9 cellular contexts compared by ENCODE assay signal in genomic region chrX:39705299-39705698, GRCh38.
DNase-seq lines count a peak whose midpoint lies in the region; ATAC-seq and TF ChIP-seq lines count a peak whose summit lies in the region.
"Had no signal": no experiment of that assay in that cellular context is flagged by ENCODE, and none has a peak within 500 bp of the region (broad histone marks: within the 10 kb centered on the region; RNA-seq: fewer than 3 reads in every experiment).

No MANE protein-coding gene starts in this region.

- H3K4me3 ChIP-seq in gastroesophageal sphincter (no peak overlapping the region), gastrocnemius medialis (no peak overlapping the region)
- H3K4me3 ChIP-seq: skin epidermis had no signal

- H3K4me1 Mint-ChIP-seq in activated CD8-positive, alpha-beta T cell treated with anti-CD3 and anti-CD28 coated beads for 36 hours (ENCODE audit: low read depth) = no peaks in the 10 kb centered on the region
- no peaks in the 10 kb centered on the region for H3K4me1 Mint-ChIP-seq in activated CD8-positive, alpha-beta T cell treated with anti-CD3 and anti-CD28 coated beads, Interleukin-2, amount 10 ng/mL, durations not matched to agents 7 days and 5 days (ENCODE audit: low read depth)

- POLR2A ChIA-PET in activated CD8-positive, alpha-beta T cell treated with anti-CD3 and anti-CD28 coated beads for 36 hours (lab: Charles Lee) = no interaction called here
- POLR2A ChIA-PET in activated CD8-positive, alpha-beta T cell treated with anti-CD3 and anti-CD28 coated beads, Interleukin-2, amount 10 ng/mL, durations not matched to agents 7 days and 5 days (lab: Charles Lee) = no interaction called here

- peak; percentile 34 for ATAC-seq in activated CD8-positive, alpha-beta T cell treated with anti-CD3 and anti-CD28 coated beads for 36 hours
- ATAC-seq in activated CD8-positive, alpha-beta T cell treated with anti-CD3 and anti-CD28 coated beads, Interleukin-2, amount 10 ng/mL, durations not matched to agents 7 days and 5 days = no peak
- ATAC-seq in gastroesophageal sphincter (peak; percentile 89), gastrocnemius medialis (peak; percentile 98 to 100), GM19324 (IDR thresholded peaks at IDR 0.05; ENCODE audit: low FRiP score, unreplicated experiment) (no peak), GM19328 (IDR thresholded peaks at IDR 0.05; ENCODE audit: unreplicated experiment) (no peak), HG02571 (IDR thresholded peaks at IDR 0.05; ENCODE audit: unreplicated experiment) (no peak)

- TF ChIP-seq POLR2A in gastroesophageal sphincter (IDR thresholded peaks at IDR 0.05) (no peak), gastrocnemius medialis (IDR thresholded peaks at IDR 0.05) (no peak)

- 0 to 20% methylated on average over 1 of the region's 2 CpGs for WGBS in gastroesophageal sphincter (ENCODE audit: low coverage in 1 of 2), 2 donors

- peak; percentile 26 for DNase-seq in activated CD8-positive, alpha-beta T cell treated with anti-CD3 and anti-CD28 coated beads for 36 hours
- DNase-seq in activated CD8-positive, alpha-beta T cell treated with anti-CD3 and anti-CD28 coated beads, Interleukin-2, amount 10 ng/mL, durations not matched to agents 7 days and 5 days = no peak
- peak; percentile 8 to 27 for DNase-seq in SHP77 (lab: John Stamatoyannopoulos, UW)
- DNase-seq in gastrocnemius medialis = peak; percentile 52 to 81

- in situ Hi-C loops in gastrocnemius medialis (cut with MboI; ENCODE audit: low sequenced_read_pairs in 4 of 4) = no loop called here

- H3K27me3 ChIP-seq in gastroesophageal sphincter = no peaks in the 10 kb centered on the region
- H3K27me3 ChIP-seq in gastrocnemius medialis = no peaks in the 10 kb centered on the region

- H3K4me1 ChIP-seq in gastroesophageal sphincter (no peaks in the 10 kb centered on the region), gastrocnemius medialis (no peaks in the 10 kb centered on the region)

- TF ChIP-seq CTCF in activated CD8-positive, alpha-beta T cell treated with anti-CD3 and anti-CD28 coated beads for 36 hours (IDR thresholded peaks at IDR 0.05) = no peak
- TF ChIP-seq CTCF in gastroesophageal sphincter (IDR thresholded peaks at IDR 0.05) (peak; percentile 19 to 47 (median 44)), gastrocnemius medialis (IDR thresholded peaks at IDR 0.05 in 4 of 5, conservative IDR thresholded peaks at IDR 0.05 in 1 of 5) (peak in 4 of 5 experiments; percentile 26 to 57 (median 48))

- H3K9me3 ChIP-seq in gastroesophageal sphincter (no peaks in the 10 kb centered on the region), gastrocnemius medialis (no peaks in the 10 kb centered on the region)

- H3K27ac ChIP-seq in gastroesophageal sphincter = no peak overlapping the region
- no peak overlapping the region for H3K27ac ChIP-seq in gastrocnemius medialis
- H3K27ac ChIP-seq: skin epidermis had no signal

- no peaks in the 10 kb centered on the region for H3K36me3 Mint-ChIP-seq in activated CD8-positive, alpha-beta T cell treated with anti-CD3 and anti-CD28 coated beads for 36 hours (ENCODE audit: low read depth)
- no peaks in the 10 kb centered on the region for H3K36me3 Mint-ChIP-seq in activated CD8-positive, alpha-beta T cell treated with anti-CD3 and anti-CD28 coated beads, Interleukin-2, amount 10 ng/mL, durations not matched to agents 7 days and 5 days (ENCODE audit: low read depth)

- no peak overlapping the region for H3K27ac Mint-ChIP-seq in activated CD8-positive, alpha-beta T cell treated with anti-CD3 and anti-CD28 coated beads for 36 hours
- no peak overlapping the region for H3K27ac Mint-ChIP-seq in activated CD8-positive, alpha-beta T cell treated with anti-CD3 and anti-CD28 coated beads, Interleukin-2, amount 10 ng/mL, durations not matched to agents 7 days and 5 days

- H3K4me3 Mint-ChIP-seq in activated CD8-positive, alpha-beta T cell treated with anti-CD3 and anti-CD28 coated beads for 36 hours = no peak overlapping the region
- no peak overlapping the region for H3K4me3 Mint-ChIP-seq in activated CD8-positive, alpha-beta T cell treated with anti-CD3 and anti-CD28 coated beads, Interleukin-2, amount 10 ng/mL, durations not matched to agents 7 days and 5 days

- H3K36me3 ChIP-seq in gastroesophageal sphincter = no peaks in the 10 kb centered on the region
- no peaks in the 10 kb centered on the region for H3K36me3 ChIP-seq in gastrocnemius medialis

- TF ChIP-seq EP300 in gastroesophageal sphincter (IDR thresholded peaks at IDR 0.05) = no peak

- H3K9me3 Mint-ChIP-seq in activated CD8-positive, alpha-beta T cell treated with anti-CD3 and anti-CD28 coated beads for 36 hours = peaks cover 2% of the 10 kb centered on the region
- H3K9me3 Mint-ChIP-seq in activated CD8-positive, alpha-beta T cell treated with anti-CD3 and anti-CD28 coated beads, Interleukin-2, amount 10 ng/mL, durations not matched to agents 7 days and 5 days (ENCODE audit: insufficient read depth) = no peaks in the 10 kb centered on the region

- intact Hi-C loops in activated CD8-positive, alpha-beta T cell treated with anti-CD3 and anti-CD28 coated beads for 36 hours (cut with micrococcal nuclease) = no loop called here
- intact Hi-C loops in gastrocnemius medialis (cut with DNase I; ENCODE audit: low total_unique reads) = no loop called here

- H3K27me3 Mint-ChIP-seq in activated CD8-positive, alpha-beta T cell treated with anti-CD3 and anti-CD28 coated beads for 36 hours = no peaks in the 10 kb centered on the region
- no peaks in the 10 kb centered on the region for H3K27me3 Mint-ChIP-seq in activated CD8-positive, alpha-beta T cell treated with anti-CD3 and anti-CD28 coated beads, Interleukin-2, amount 10 ng/mL, durations not matched to agents 7 days and 5 days (ENCODE audit: low read depth)

- CTCF ChIA-PET in activated CD8-positive, alpha-beta T cell treated with anti-CD3 and anti-CD28 coated beads for 36 hours (lab: Charles Lee) = no interaction called here
- CTCF ChIA-PET in activated CD8-positive, alpha-beta T cell treated with anti-CD3 and anti-CD28 coated beads, Interleukin-2, amount 10 ng/mL, durations not matched to agents 7 days and 5 days (lab: Charles Lee) = no interaction called here

Comparison
In these comparisons a context has a peak if more than half of its experiments do, and no peak if none do; other contexts are left out.
1. ATAC-seq: peak in activated CD8-positive, alpha-beta T cell treated with anti-CD3 and anti-CD28 coated beads for 36 hours (single experiment), gastroesophageal sphincter (single experiment) and gastrocnemius medialis (2 of 2); none in activated CD8-positive, alpha-beta T cell treated with anti-CD3 and anti-CD28 coated beads, Interleukin-2, amount 10 ng/mL, durations not matched to agents 7 days and 5 days (single experiment), GM19324 (single experiment), GM19328 (single experiment) and HG02571 (single experiment).